1 cellular context compared by ENCODE assay signal in the genomic region with DNA sequence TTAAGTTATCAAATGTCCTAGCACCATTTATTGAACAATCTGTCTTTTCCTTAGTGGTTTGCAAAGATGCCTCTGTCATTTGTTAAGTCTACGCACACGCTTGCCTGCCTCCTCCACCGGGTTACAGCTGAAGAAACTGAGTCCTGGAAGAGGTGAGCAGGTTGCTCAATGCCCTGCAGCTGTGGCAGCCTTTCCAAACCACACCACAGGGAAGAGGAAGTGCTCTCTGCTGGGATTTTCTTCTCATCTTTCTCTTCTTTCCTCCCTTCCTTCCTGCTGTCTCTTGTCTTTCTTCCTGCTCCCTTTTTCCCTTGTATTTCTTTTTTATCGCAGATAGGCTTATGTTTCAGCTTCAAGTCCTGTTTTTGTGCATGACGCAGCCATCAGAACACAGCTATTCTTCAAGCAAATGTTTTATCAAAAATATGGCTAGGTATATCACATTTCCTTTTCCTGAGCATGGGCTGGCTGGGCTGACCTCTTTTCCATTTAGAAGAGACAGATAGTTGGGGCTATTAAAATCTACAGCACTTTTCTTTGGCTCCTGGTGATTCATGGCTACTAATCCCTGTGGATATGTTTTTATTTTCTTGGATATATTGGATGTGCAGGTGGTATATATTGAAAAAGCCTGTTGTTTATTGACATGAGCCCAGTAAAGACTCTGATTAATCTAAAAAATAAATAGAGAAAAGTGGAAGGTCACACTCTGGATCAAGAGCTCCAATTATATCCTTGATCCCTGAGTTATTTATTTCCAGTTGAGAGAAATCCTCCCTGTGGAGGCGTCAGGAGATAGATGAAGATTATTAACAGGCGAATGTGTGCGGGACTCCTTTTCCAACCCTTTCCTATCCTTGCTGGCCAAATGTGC.
TF ChIP-seq lines count a peak whose summit lies in the region.

No MANE protein-coding gene starts in this region.

TF ChIP-seq in HEK293, 187 proteins besides CTCF, POLR2A, EP300 and RAD21 (continued from another document):
- TF ChIP-seq MYNN (tag by site-specific recombination; IDR thresholded peaks at IDR 0.05; ENCODE audit: borderline replicate concordance), result no peak
- peak; percentile 25; the same call in 1 of the 2 replicates for TF ChIP-seq ZBTB8A (tag by site-specific recombination; IDR thresholded peaks at IDR 0.05)
- peak; percentile 83 for TF ChIP-seq WT1 (tag by site-specific recombination; IDR thresholded peaks at IDR 0.05)
- TF ChIP-seq, protein P1, sequence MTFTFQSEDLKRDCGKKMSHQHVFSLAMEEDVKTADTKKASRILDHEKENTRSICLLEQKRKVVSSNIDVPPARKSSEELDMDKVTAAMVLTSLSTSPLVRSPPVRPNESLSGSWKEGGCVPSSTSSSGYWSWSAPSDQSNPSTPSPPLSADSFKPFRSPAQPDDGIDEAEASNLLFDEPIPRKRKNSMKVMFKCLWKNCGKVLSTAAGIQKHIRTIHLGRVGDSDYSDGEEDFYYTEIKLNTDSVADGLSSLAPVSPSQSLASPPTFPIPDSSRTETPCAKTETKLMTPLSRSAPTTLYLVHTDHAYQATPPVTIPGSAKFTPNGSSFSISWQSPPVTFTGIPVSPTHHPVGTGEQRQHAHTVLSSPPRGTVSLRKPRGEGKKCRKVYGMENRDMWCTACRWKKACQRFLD (tag by site-specific recombination; IDR thresholded peaks at IDR 0.05), result no peak
- TF ChIP-seq, protein P2, sequence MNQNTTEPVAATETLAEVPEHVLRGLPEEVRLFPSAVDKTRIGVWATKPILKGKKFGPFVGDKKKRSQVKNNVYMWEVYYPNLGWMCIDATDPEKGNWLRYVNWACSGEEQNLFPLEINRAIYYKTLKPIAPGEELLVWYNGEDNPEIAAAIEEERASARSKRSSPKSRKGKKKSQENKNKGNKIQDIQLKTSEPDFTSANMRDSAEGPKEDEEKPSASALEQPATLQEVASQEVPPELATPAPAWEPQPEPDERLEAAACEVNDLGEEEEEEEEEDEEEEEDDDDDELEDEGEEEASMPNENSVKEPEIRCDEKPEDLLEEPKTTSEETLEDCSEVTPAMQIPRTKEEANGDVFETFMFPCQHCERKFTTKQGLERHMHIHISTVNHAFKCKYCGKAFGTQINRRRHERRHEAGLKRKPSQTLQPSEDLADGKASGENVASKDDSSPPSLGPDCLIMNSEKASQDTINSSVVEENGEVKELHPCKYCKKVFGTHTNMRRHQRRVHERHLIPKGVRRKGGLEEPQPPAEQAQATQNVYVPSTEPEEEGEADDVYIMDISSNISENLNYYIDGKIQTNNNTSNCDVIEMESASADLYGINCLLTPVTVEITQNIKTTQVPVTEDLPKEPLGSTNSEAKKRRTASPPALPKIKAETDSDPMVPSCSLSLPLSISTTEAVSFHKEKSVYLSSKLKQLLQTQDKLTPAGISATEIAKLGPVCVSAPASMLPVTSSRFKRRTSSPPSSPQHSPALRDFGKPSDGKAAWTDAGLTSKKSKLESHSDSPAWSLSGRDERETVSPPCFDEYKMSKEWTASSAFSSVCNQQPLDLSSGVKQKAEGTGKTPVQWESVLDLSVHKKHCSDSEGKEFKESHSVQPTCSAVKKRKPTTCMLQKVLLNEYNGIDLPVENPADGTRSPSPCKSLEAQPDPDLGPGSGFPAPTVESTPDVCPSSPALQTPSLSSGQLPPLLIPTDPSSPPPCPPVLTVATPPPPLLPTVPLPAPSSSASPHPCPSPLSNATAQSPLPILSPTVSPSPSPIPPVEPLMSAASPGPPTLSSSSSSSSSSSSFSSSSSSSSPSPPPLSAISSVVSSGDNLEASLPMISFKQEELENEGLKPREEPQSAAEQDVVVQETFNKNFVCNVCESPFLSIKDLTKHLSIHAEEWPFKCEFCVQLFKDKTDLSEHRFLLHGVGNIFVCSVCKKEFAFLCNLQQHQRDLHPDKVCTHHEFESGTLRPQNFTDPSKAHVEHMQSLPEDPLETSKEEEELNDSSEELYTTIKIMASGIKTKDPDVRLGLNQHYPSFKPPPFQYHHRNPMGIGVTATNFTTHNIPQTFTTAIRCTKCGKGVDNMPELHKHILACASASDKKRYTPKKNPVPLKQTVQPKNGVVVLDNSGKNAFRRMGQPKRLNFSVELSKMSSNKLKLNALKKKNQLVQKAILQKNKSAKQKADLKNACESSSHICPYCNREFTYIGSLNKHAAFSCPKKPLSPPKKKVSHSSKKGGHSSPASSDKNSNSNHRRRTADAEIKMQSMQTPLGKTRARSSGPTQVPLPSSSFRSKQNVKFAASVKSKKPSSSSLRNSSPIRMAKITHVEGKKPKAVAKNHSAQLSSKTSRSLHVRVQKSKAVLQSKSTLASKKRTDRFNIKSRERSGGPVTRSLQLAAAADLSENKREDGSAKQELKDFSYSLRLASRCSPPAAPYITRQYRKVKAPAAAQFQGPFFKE (tag by site-specific recombination; IDR thresholded peaks at IDR 0.05; ENCODE audit: borderline replicate concordance), result no peak
- no peak for TF ChIP-seq ZNF248 (tag by site-specific recombination; IDR thresholded peaks at IDR 0.05)
- TF ChIP-seq OSR2 (tag by site-specific recombination; IDR thresholded peaks at IDR 0.05), result peak; percentile 43; the same call in 1 of the 2 replicates
- no peak for TF ChIP-seq ZNF214 (tag by site-specific recombination; IDR thresholded peaks at IDR 0.05; ENCODE audit: borderline replicate concordance)
- TF ChIP-seq ZNF548 (tag by site-specific recombination; IDR thresholded peaks at IDR 0.05), result no peak
- TF ChIP-seq ZXDB (tag by site-specific recombination; IDR thresholded peaks at IDR 0.05), result no peak
- no peak for TF ChIP-seq HOXA7 (CRISPR knock-in tag; IDR thresholded peaks at IDR 0.05; ENCODE audit: borderline replicate concordance)
